In genomic region chr14:24399981-24400718, GRCh38 we compare ENCODE assay signal across 1 cellular context.
TF ChIP-seq lines count a peak whose summit lies in the region.

No MANE protein-coding gene starts in this region.

TF ChIP-seq in K562, 482 proteins besides CTCF, POLR2A, EP300 and RAD21:
- TF ChIP-seq C11orf30 (IDR thresholded peaks at IDR 0.05; ENCODE audit: low read depth) (peak; percentile 70), MAFK (IDR thresholded peaks at IDR 0.05; ENCODE audit: low read length) (peak; percentile 30; the same call in 1 of the 2 replicates), ZNF316 (IDR thresholded peaks at IDR 0.05) (peak; percentile 79), HLTF (IDR thresholded peaks at IDR 0.05) (no peak), MAFG (tag; conservative IDR thresholded peaks at IDR 0.05) (peak; percentile 45; the same call in 1 of the 2 replicates), SIN3A (IDR thresholded peaks at IDR 0.05; ENCODE audit: borderline replicate concordance in 2 of 2, control insufficient read depth in 1 of 2, low read depth in 2 of 2, low read length in 2 of 2) (no peak)
